ENCODE assay signal across 8 cellular contexts in genomic region chr11:73350908-73351636, GRCh38. TPM values are rescaled to one million over a fixed set of nuclear protein-coding genes. Genes with fewer than 3 reads are reported as not detected.
A peak's percentile ranks its signal among the peaks of the same experiment; 100 is the strongest.
DNase-seq lines count a peak whose midpoint lies in the region; ATAC-seq and TF ChIP-seq lines count a peak whose summit lies in the region.

No MANE protein-coding gene starts in this region.

- CTCF ChIA-PET in A673 (lab: Charles Lee) (interaction anchor here (0.5 to 2.4 kb wide), 24 partner anchors 9 to 580 kb away, joined by 3 to 28 read pairs (median 4); no protein-coding TSS in a partner anchor), activated B cell treated with CpG ODN at 0.5 μM for 24 hours (lab: Charles Lee) (interaction anchor here (0.6 to 6.2 kb wide), 35 partner anchors 9 to 310 kb away, joined by 3 to 148 read pairs (median 5); partner anchors contain the start of genes ARHGEF17 and RELT)

- H3K9me3 ChIP-seq in A673 (ENCODE audit: low read depth, low read length, poor library complexity, severe bottlenecking): no peaks in the 10 kb centered on the region
- no peaks in the 10 kb centered on the region for H3K9me3 ChIP-seq in left lung

- H3K4me3 Mint-ChIP-seq in activated B cell treated with CpG ODN at 0.5 μM for 24 hours: no peak overlapping the region
- H3K4me3 Mint-ChIP-seq in central memory CD8-positive, alpha-beta T cell: no peak overlapping the region

- POLR2A ChIA-PET in A673 (lab: Charles Lee; ENCODE audit: low non-redundant PET) (no interaction called here), activated B cell treated with CpG ODN at 0.5 μM for 24 hours (lab: Charles Lee) (interaction anchor here (1.0 to 2.5 kb wide), 4 partner anchors 12 to 41 kb away, joined by 3 to 22 read pairs (median 5); no protein-coding TSS in a partner anchor)

- H3K4me1 Mint-ChIP-seq in activated B cell treated with CpG ODN at 0.5 μM for 24 hours: no peaks in the 10 kb centered on the region
- no peaks in the 10 kb centered on the region for H3K4me1 Mint-ChIP-seq in central memory CD8-positive, alpha-beta T cell

- H3K27me3 ChIP-seq in A673 (replicated peaks; ENCODE audit: insufficient read depth, low read depth, low read length, poor library complexity) (no peaks in the 10 kb centered on the region), left lung (no peaks in the 10 kb centered on the region)

- intact Hi-C loops in A673 (cut with micrococcal nuclease; ENCODE audit: unreplicated experiment): loop anchor here (1.0 kb wide), 1 partner anchor 42 kb away; no protein-coding TSS in a partner anchor
- intact Hi-C loops in activated B cell treated with CpG ODN at 0.5 μM for 24 hours (cut with micrococcal nuclease): loop anchor here (1.0 to 2.0 kb wide), 4 partner anchors 16 to 310 kb away; partner anchors contain the start of gene RELT
- intact Hi-C loops in left lung (cut with DNase I): loop anchor here in 1 of 2 donors (5.0 kb wide), 1 partner anchor 41 kb away; no protein-coding TSS in a partner anchor

- H3K27me3 Mint-ChIP-seq in activated B cell treated with CpG ODN at 0.5 μM for 24 hours: no peaks in the 10 kb centered on the region
- peaks cover 27% of the 10 kb centered on the region for H3K27me3 Mint-ChIP-seq in central memory CD8-positive, alpha-beta T cell

- no peak overlapping the region for H3K27ac ChIP-seq in A673 (ENCODE audit: low read depth, low read length, poor library complexity, severe bottlenecking)
- no peak overlapping the region for H3K27ac ChIP-seq in left lung

- H3K9me3 Mint-ChIP-seq in activated B cell treated with CpG ODN at 0.5 μM for 24 hours: no peaks in the 10 kb centered on the region
- H3K9me3 Mint-ChIP-seq in central memory CD8-positive, alpha-beta T cell: no peaks in the 10 kb centered on the region

- no peaks in the 10 kb centered on the region for H3K36me3 Mint-ChIP-seq in activated B cell treated with CpG ODN at 0.5 μM for 24 hours (ENCODE audit: low read depth)
- peaks cover 2% of the 10 kb centered on the region for H3K36me3 Mint-ChIP-seq in central memory CD8-positive, alpha-beta T cell (ENCODE audit: insufficient read depth)

- DNase-seq in A673 (ENCODE audit: low spot score): peak; percentile 87
- DNase-seq in GM19238 (ENCODE audit: insufficient read length, low spot score): peak; percentile 88
- peak; percentile 67 for DNase-seq in NCI-H2196 (lab: John Stamatoyannopoulos, UW; ENCODE audit: unreplicated experiment)
- peak; percentile 38 for DNase-seq in activated B cell treated with CpG ODN at 0.5 μM for 24 hours
- peak; percentile 47 to 66 for DNase-seq in central memory CD8-positive, alpha-beta T cell (ENCODE audit: low spot score in 2 of 2)
- peak in 1 of 2 donors; percentile 82 for DNase-seq in left lung
- DNase-seq in stimulated activated CD4-positive, alpha-beta T cell treated with anti-CD3 and anti-CD28 coated beads, Interleukin-4, amount 100 ng/mL, for 48 hours (ENCODE audit: low read depth in 2 of 2): peak; percentile 43 to 47

- H3K4me3 ChIP-seq in A673 (ENCODE audit: low read depth, low read length, poor library complexity, severe bottlenecking) (no peak overlapping the region), left lung (no peak overlapping the region)

- peak overlapping the region; percentile 33 for H3K27ac Mint-ChIP-seq in activated B cell treated with CpG ODN at 0.5 μM for 24 hours
- no peak overlapping the region for H3K27ac Mint-ChIP-seq in central memory CD8-positive, alpha-beta T cell (ENCODE audit: low read depth)

- H3K36me3 ChIP-seq in A673 (ENCODE audit: insufficient read depth, low read length, poor library complexity, severe bottlenecking) (no peaks in the 10 kb centered on the region), left lung (peaks cover 0 to 30% of the 10 kb centered on the region in 2 donors)

- TF ChIP-seq CTCF in A673 (conservative IDR thresholded peaks at IDR 0.05; ENCODE audit: low read depth, low read length) (peak; percentile 100), activated B cell treated with CpG ODN at 0.5 μM for 24 hours (IDR thresholded peaks at IDR 0.05) (peak; percentile 97), left lung (IDR thresholded peaks at IDR 0.05) (peak; percentile 91 to 96)

- BruUV-seq in A673 (replicated peaks; lab: Mats Ljungman, UMichigan): no TSS peak

- H3K4me1 ChIP-seq in A673 (ENCODE audit: insufficient read depth, low read length, poor library complexity, severe bottlenecking) (no peaks in the 10 kb centered on the region), left lung (peaks cover 0 to 15% of the 10 kb centered on the region in 2 donors)

- peak; percentile 94 for ATAC-seq in activated B cell treated with CpG ODN at 0.5 μM for 24 hours (ENCODE audit: low read depth)
- peak; percentile 80 for ATAC-seq in central memory CD8-positive, alpha-beta T cell (replicated peaks; ENCODE audit: extremely low read depth, poor library complexity, severe bottlenecking)
- peak; percentile 89 for ATAC-seq in left lung
- ATAC-seq in GM19467 (IDR thresholded peaks at IDR 0.05; ENCODE audit: unreplicated experiment): no peak

RNA-seq across cellular contexts. Expression of gene RELT, which starts 25.1 kb away (rescaled TPM):
- total RNA-seq in A673 (2021) (16.2 and 20.9 TPM in 2 replicates), activated B cell treated with CpG ODN at 0.5 μM for 24 hours (81.8 and 90.1 TPM in 2 replicates), left lung (10 to 100 TPM; 11.7 to 30.7 TPM)

RNA-seq across cellular contexts. Expression of gene ARHGEF17, which starts 43.0 kb away (rescaled TPM):
- 24.0 and 32.0 TPM in 2 replicates for total RNA-seq in A673 (2021)
- total RNA-seq in activated B cell treated with CpG ODN at 0.5 μM for 24 hours: 0.02 TPM in 1 of 2 replicates, not detected in the other
- total RNA-seq in left lung: 10 to 100 TPM; 56.3 to 69.1 TPM

Comparison
In these comparisons a context has a peak if more than half of its experiments do, and no peak if none do; other contexts are left out.
1. RNA of gene ARHGEF17, which starts 43.0 kb away (total RNA-seq): 56.3 to 69.1 TPM in left lung and 24.0 to 32.0 TPM in A673; 0.02 TPM in activated B cell treated with CpG ODN at 0.5 μM for 24 hours; every median in the first group is over 10 times any median in the second.
2. Peak in every context shown above with its lines, with median percentiles within 50 percentile points of each other: CTCF ChIP-seq.